In genomic region chr5:32613050-32613672, GRCh38 we compare ENCODE assay signal across 8 cellular contexts. TPM values are rescaled to one million over a fixed set of nuclear protein-coding genes. Genes with fewer than 3 reads are reported as not detected.
DNase-seq lines count a peak whose midpoint lies in the region; ATAC-seq and TF ChIP-seq lines count a peak whose summit lies in the region.

No MANE protein-coding gene starts in this region.

- intact Hi-C loops in Right ventricle myocardium inferior (cut with DNase I) = loop anchor here (1.0 kb wide), 1 partner anchor 124 kb away; no protein-coding TSS in a partner anchor
- intact Hi-C loops in prostate gland (cut with DNase I) = loop anchor here (2.0 kb wide), 2 partner anchors 124 to 378 kb away; no protein-coding TSS in a partner anchor
- intact Hi-C loops in uterus (cut with DNase I; ENCODE audit: low total_unique reads) = loop anchor here (5.0 kb wide), 1 partner anchor 381 kb away; no protein-coding TSS in a partner anchor

- WGBS in prostate gland = 6% methylated on average over 10 of the region's 10 CpGs

- H3K9me3 ChIP-seq in DND-41 (ENCODE audit: insufficient read depth, low read length, severe bottlenecking) = no peaks in the 10 kb centered on the region
- no peaks in the 10 kb centered on the region for H3K9me3 ChIP-seq in prostate gland
- no peaks in the 10 kb centered on the region for H3K9me3 ChIP-seq in uterus

- no peak overlapping the region for H2AFZ ChIP-seq in DND-41 (ENCODE audit: low read depth, low read length)

- TF ChIP-seq POLR2A in prostate gland (IDR thresholded peaks at IDR 0.05) (no peak), uterus (IDR thresholded peaks at IDR 0.05) (no peak)

- H3K36me3 Mint-ChIP-seq in activated naive CD4-positive, alpha-beta T cell treated with anti-CD3 and anti-CD28 coated beads, Interleukin-2, amount 50 U/mL, for 72 hours = no peaks in the 10 kb centered on the region

- H3K4me2 ChIP-seq in DND-41 (ENCODE audit: insufficient read depth, low read length) = no peak overlapping the region

- peaks cover 2% of the 10 kb centered on the region; the same call in 1 of the 2 replicates for H3K36me3 ChIP-seq in DND-41 (ENCODE audit: insufficient read depth, low read length)
- no peaks in the 10 kb centered on the region for H3K36me3 ChIP-seq in prostate gland
- H3K36me3 ChIP-seq in uterus = no peaks in the 10 kb centered on the region

- TF ChIP-seq CTCF in DND-41 (IDR thresholded peaks at IDR 0.05; ENCODE audit: borderline replicate concordance, extremely low read depth, low read length, poor library complexity, severe bottlenecking) (peak; percentile 93), prostate gland (IDR thresholded peaks at IDR 0.05) (peak; percentile 62 to 88 (median 80)), uterus (IDR thresholded peaks at IDR 0.05) (peak; percentile 77 to 92 (median 86))

- H4K20me1 ChIP-seq in DND-41 (ENCODE audit: insufficient read depth, low read length) = no peaks in the 10 kb centered on the region

- H3K27ac Mint-ChIP-seq in activated naive CD4-positive, alpha-beta T cell treated with anti-CD3 and anti-CD28 coated beads, Interleukin-2, amount 50 U/mL, for 72 hours = no peak overlapping the region

- H3K4me1 ChIP-seq in DND-41 (ENCODE audit: insufficient read depth, low read length) = no peaks in the 10 kb centered on the region
- H3K4me1 ChIP-seq in prostate gland (replicated peaks) = no peaks in the 10 kb centered on the region
- H3K4me1 ChIP-seq in uterus = no peaks in the 10 kb centered on the region

- H3K79me2 ChIP-seq in DND-41 (ENCODE audit: insufficient read depth, low read length) = no peaks in the 10 kb centered on the region

- DNase-seq in DND-41 (peak; percentile 80), H4 (ENCODE audit: low spot score) (peak; percentile 71), NCI-H1048 (lab: John Stamatoyannopoulos, UW) (peak; percentile 63), Right ventricle myocardium inferior (ENCODE audit: missing footprints) (peak; percentile 86), prostate gland (ENCODE audit: low spot score) (peak; percentile 67), uterus (peak; percentile 79 to 82)
- peak; percentile 76 to 91 for DNase-seq in activated naive CD4-positive, alpha-beta T cell treated with anti-CD3 and anti-CD28 coated beads, Interleukin-2, amount 50 U/mL, for 72 hours (ENCODE audit: low spot score in 2 of 2)

- no peaks in the 10 kb centered on the region for H3K9me3 Mint-ChIP-seq in activated naive CD4-positive, alpha-beta T cell treated with anti-CD3 and anti-CD28 coated beads, Interleukin-2, amount 50 U/mL, for 72 hours

- H3K27ac ChIP-seq in DND-41 (ENCODE audit: low read length) (no peak overlapping the region), prostate gland (no peak overlapping the region), uterus (peak overlapping the region in 1 of 2 donors; percentile 30)

- H3K27me3 ChIP-seq in DND-41 (ENCODE audit: insufficient read depth, low read length, poor library complexity) (no peaks in the 10 kb centered on the region), prostate gland (replicated peaks; ENCODE audit: insufficient read depth) (no peaks in the 10 kb centered on the region), uterus (no peaks in the 10 kb centered on the region)

- H3K9ac ChIP-seq in DND-41 (ENCODE audit: low read depth, low read length) = no peak overlapping the region

- H3K4me3 ChIP-seq in DND-41 (ENCODE audit: low read depth in 1 of 2, low read length in 2 of 2) = no peak overlapping the region
- no peak overlapping the region for H3K4me3 ChIP-seq in prostate gland
- no peak overlapping the region for H3K4me3 ChIP-seq in uterus

- peak; percentile 81 for ATAC-seq in DND-41 (ENCODE audit: insufficient read depth, low read depth)
- ATAC-seq in SK-N-SH treated with all-trans-retinoic acid at 6 μM for 48 hours = peak; percentile 84
- peak; percentile 70 to 79 for ATAC-seq in activated naive CD4-positive, alpha-beta T cell treated with anti-CD3 and anti-CD28 coated beads, Interleukin-2, amount 50 U/mL, for 72 hours
- ATAC-seq in Right ventricle myocardium inferior = peak; percentile 72

TF ChIP-seq in SK-N-SH treated with all-trans-retinoic acid at 6 μM for 48 hours, 23 proteins besides CTCF, POLR2A, EP300 and RAD21:
- TF ChIP-seq GLIS3 (CRISPR knock-in tag; IDR thresholded peaks at IDR 0.05) (no peak), ZNF8 (CRISPR knock-in tag; IDR thresholded peaks at IDR 0.05) (no peak), ZNF565 (CRISPR knock-in tag; conservative IDR thresholded peaks at IDR 0.05; ENCODE audit: low read depth) (no peak), ESRRG (CRISPR knock-in tag; IDR thresholded peaks at IDR 0.05) (no peak), TOX (CRISPR knock-in tag; IDR thresholded peaks at IDR 0.05; ENCODE audit: borderline replicate concordance) (no peak), ZFP3 (CRISPR knock-in tag; IDR thresholded peaks at IDR 0.05) (no peak), RARB (CRISPR knock-in tag; IDR thresholded peaks at IDR 0.05) (no peak), PATZ1 (CRISPR knock-in tag; IDR thresholded peaks at IDR 0.05; ENCODE audit: borderline replicate concordance) (no peak), CSRNP3 (CRISPR knock-in tag; IDR thresholded peaks at IDR 0.05) (no peak), ARNTL (CRISPR knock-in tag; IDR thresholded peaks at IDR 0.05; ENCODE audit: borderline replicate concordance, low read depth) (no peak), ZNF70 (CRISPR knock-in tag; IDR thresholded peaks at IDR 0.05) (no peak), CSDC2 (CRISPR knock-in tag; IDR thresholded peaks at IDR 0.05) (no peak), TCF4 (CRISPR knock-in tag; IDR thresholded peaks at IDR 0.05; ENCODE audit: borderline replicate concordance) (no peak), BACH2 (CRISPR knock-in tag; IDR thresholded peaks at IDR 0.05; ENCODE audit: borderline replicate concordance) (no peak), OSR1 (CRISPR knock-in tag; IDR thresholded peaks at IDR 0.05) (no peak), ISL1 (CRISPR knock-in tag; IDR thresholded peaks at IDR 0.05) (no peak)
- TF ChIP-seq, protein P1, sequence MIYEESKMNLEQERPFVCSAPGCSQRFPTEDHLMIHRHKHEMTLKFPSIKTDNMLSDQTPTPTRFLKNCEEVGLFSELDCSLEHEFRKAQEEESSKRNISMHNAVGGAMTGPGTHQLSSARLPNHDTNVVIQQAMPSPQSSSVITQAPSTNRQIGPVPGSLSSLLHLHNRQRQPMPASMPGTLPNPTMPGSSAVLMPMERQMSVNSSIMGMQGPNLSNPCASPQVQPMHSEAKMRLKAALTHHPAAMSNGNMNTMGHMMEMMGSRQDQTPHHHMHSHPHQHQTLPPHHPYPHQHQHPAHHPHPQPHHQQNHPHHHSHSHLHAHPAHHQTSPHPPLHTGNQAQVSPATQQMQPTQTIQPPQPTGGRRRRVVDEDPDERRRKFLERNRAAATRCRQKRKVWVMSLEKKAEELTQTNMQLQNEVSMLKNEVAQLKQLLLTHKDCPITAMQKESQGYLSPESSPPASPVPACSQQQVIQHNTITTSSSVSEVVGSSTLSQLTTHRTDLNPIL (CRISPR knock-in tag; IDR thresholded peaks at IDR 0.05; ENCODE audit: low read depth) = no peak

RNA-seq across cellular contexts. Expression of gene SUB1, which starts 27.8 kb away (rescaled TPM):
- 536 and 602 TPM in 2 replicates for total RNA-seq in H4 (2014; rRNA removed; shearing (Covaris generic))
- 100 to 1,000 TPM; 231 to 304 TPM for total RNA-seq in activated naive CD4-positive, alpha-beta T cell treated with anti-CD3 and anti-CD28 coated beads, Interleukin-2, amount 50 U/mL, for 72 hours
- total RNA-seq in Right ventricle myocardium inferior (187 TPM), prostate gland (100 to 1,000 TPM; 135 to 190 TPM), uterus (100 to 1,000 TPM in 3 of 4 donors, 10 to 100 TPM in 1; 42.0 to 287 (median 127) TPM)
